1 cellular context compared by ENCODE assay signal in genomic region chr3:50257990-50258389, GRCh38.
TF ChIP-seq lines count a peak whose summit lies in the region.

No MANE protein-coding gene starts in this region.

TF ChIP-seq in neural cell, 6 proteins besides CTCF, POLR2A, EP300 and RAD21 (continued from another document):
- TF ChIP-seq REST (IDR thresholded peaks at IDR 0.05; ENCODE audit: borderline replicate concordance), result no peak
- TF ChIP-seq TAF1 (IDR thresholded peaks at IDR 0.05; ENCODE audit: low read depth), result no peak
- TF ChIP-seq MXI1 (conservative IDR thresholded peaks at IDR 0.05; ENCODE audit: poor library complexity, severe bottlenecking), result no peak
